ENCODE assay signal across 1 cellular context in the genomic region with DNA sequence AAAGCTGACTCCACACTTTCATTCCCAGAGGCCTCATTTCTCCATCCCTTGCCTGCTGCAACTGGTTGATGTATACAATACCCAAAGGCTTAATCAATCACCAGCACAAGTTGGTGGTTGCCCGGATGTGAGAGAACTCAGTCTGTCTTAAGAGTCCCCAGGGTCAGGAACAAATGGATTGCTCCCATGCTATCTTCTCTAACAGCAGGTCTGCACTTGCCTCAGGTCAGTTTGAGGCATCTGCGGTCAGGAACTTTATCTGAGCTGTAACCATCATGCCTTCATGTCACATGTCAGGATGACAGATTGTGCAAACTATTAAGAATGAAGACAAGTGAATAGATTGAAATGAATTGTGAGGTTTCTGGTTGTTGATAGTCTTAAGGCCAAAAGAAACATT.
A peak's percentile ranks its signal among the peaks of the same experiment; 100 is the strongest.
TF ChIP-seq lines count a peak whose summit lies in the region.

No MANE protein-coding gene starts in this region.

TF ChIP-seq in K562, 482 proteins besides CTCF, POLR2A, EP300 and RAD21 (continued from another document):
- TF ChIP-seq, protein P1, sequence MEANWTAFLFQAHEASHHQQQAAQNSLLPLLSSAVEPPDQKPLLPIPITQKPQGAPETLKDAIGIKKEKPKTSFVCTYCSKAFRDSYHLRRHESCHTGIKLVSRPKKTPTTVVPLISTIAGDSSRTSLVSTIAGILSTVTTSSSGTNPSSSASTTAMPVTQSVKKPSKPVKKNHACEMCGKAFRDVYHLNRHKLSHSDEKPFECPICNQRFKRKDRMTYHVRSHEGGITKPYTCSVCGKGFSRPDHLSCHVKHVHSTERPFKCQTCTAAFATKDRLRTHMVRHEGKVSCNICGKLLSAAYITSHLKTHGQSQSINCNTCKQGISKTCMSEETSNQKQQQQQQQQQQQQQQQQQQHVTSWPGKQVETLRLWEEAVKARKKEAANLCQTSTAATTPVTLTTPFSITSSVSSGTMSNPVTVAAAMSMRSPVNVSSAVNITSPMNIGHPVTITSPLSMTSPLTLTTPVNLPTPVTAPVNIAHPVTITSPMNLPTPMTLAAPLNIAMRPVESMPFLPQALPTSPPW (CRISPR knock-in tag; IDR thresholded peaks at IDR 0.05): peak; percentile 33; the same call in 1 of the 2 replicates
- TF ChIP-seq CEBPG (CRISPR knock-in tag; IDR thresholded peaks at IDR 0.05) (no peak), CEBPG (tag; conservative IDR thresholded peaks at IDR 0.05 in 1 of 2, IDR thresholded peaks at IDR 0.05 in 1 of 2) (peak; percentile 28 to 49; a peak in 2 of 4 replicates), SOX6 (IDR thresholded peaks at IDR 0.05) (peak; percentile 63; the same call in 1 of the 2 replicates), CHCHD3 (CRISPR knock-in tag; IDR thresholded peaks at IDR 0.05) (no peak), CREB3 (tag; conservative IDR thresholded peaks at IDR 0.05; ENCODE audit: low read depth) (no peak), HDAC2 (IDR thresholded peaks at IDR 0.05) (0 out of 2 replicates have a peak, but pooled peaks have one; percentile 26), EZH2 (IDR thresholded peaks at IDR 0.05; ENCODE audit: borderline replicate concordance, low read depth, low read length) (no peak), BCLAF1 (IDR thresholded peaks at IDR 0.05; ENCODE audit: borderline replicate concordance in 1 of 2, control insufficient read depth in 1 of 2, low read depth in 2 of 2, low read length in 1 of 2) (no peak), PML (IDR thresholded peaks at IDR 0.05; ENCODE audit: low read length) (peak; percentile 73; the same call in 1 of the 2 replicates), ETV5 (CRISPR knock-in tag; IDR thresholded peaks at IDR 0.05; ENCODE audit: low read depth) (no peak), PHTF2 (CRISPR knock-in tag; IDR thresholded peaks at IDR 0.05) (no peak), NCOR1 (IDR thresholded peaks at IDR 0.05) (peak; percentile 47), STAT5A (IDR thresholded peaks at IDR 0.05; ENCODE audit: borderline replicate concordance, low read length) (peak; percentile 39; the same call in 1 of the 2 replicates)
- TF ChIP-seq, protein P2, sequence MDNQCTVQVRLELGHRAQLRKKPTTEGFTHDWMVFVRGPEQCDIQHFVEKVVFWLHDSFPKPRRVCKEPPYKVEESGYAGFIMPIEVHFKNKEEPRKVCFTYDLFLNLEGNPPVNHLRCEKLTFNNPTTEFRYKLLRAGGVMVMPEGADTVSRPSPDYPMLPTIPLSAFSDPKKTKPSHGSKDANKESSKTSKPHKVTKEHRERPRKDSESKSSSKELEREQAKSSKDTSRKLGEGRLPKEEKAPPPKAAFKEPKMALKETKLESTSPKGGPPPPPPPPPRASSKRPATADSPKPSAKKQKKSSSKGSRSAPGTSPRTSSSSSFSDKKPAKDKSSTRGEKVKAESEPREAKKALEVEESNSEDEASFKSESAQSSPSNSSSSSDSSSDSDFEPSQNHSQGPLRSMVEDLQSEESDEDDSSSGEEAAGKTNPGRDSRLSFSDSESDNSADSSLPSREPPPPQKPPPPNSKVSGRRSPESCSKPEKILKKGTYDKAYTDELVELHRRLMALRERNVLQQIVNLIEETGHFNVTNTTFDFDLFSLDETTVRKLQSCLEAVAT (IDR thresholded peaks at IDR 0.05): peak in 1 of 2 experiments; percentile 84; a peak in 2 of 4 replicates
